16 cellular contexts compared by ENCODE assay signal in genomic region chr6:127180421-127180820, GRCh38.
A peak's percentile ranks its signal among the peaks of the same experiment; 100 is the strongest.
DNase-seq lines count a peak whose midpoint lies in the region; ATAC-seq lines count a peak whose summit lies in the region.
"Had no signal": no experiment of that assay in that cellular context is flagged by ENCODE, and none has a peak within 500 bp of the region (broad histone marks: within the 10 kb centered on the region; RNA-seq: fewer than 3 reads in every experiment).

No MANE protein-coding gene starts in this region.

- no peak overlapping the region for H3K4me3 Mint-ChIP-seq in activated naive CD4-positive, alpha-beta T cell treated with anti-CD3 and anti-CD28 coated beads, Interleukin-2, amount 50 U/mL, for 24 hours

- no peaks in the 10 kb centered on the region for H3K36me3 Mint-ChIP-seq in activated naive CD4-positive, alpha-beta T cell treated with anti-CD3 and anti-CD28 coated beads, Interleukin-2, amount 50 U/mL, for 24 hours
- no peaks in the 10 kb centered on the region for H3K36me3 Mint-ChIP-seq in activated naive CD4-positive, alpha-beta T cell treated with anti-CD3 and anti-CD28 coated beads, Interleukin-2, amount 50 U/mL, for 72 hours
- H3K36me3 Mint-ChIP-seq: CD4-positive, CD25-positive, alpha-beta regulatory T cell had no signal

- H3K9me3 ChIP-seq in SJCRH30 (replicated peaks) = no peaks in the 10 kb centered on the region
- H3K9me3 ChIP-seq: HAP-1 had no signal

- no peak for ATAC-seq in activated naive CD4-positive, alpha-beta T cell treated with anti-CD3 and anti-CD28 coated beads, Interleukin-2, amount 50 U/mL, for 72 hours

- H3K27me3 Mint-ChIP-seq in activated naive CD4-positive, alpha-beta T cell treated with anti-CD3 and anti-CD28 coated beads, Interleukin-2, amount 50 U/mL, for 24 hours = peaks cover 17% of the 10 kb centered on the region
- H3K27me3 Mint-ChIP-seq: CD4-positive, CD25-positive, alpha-beta regulatory T cell had no signal

- DNase-seq in activated naive CD4-positive, alpha-beta T cell treated with anti-CD3 and anti-CD28 coated beads, Interleukin-2, amount 50 U/mL, for 72 hours (ENCODE audit: low spot score in 2 of 2) = no peak
- peak; percentile 94 for DNase-seq in amniotic epithelial cell (ENCODE audit: low read depth)
- DNase-seq in iris pigment epithelial cell (ENCODE audit: low read depth) = peak; percentile 41
- DNase-seq in NCI-H69 (lab: John Stamatoyannopoulos, UW) = no peak
- DNase-seq in SJCRH30 = no peak
- no peak for DNase-seq in NCI-H1048 (lab: John Stamatoyannopoulos, UW)
- DNase-seq: Calu3; CD4-positive, CD25-positive, alpha-beta regulatory T cell; DMS 273 treated with DMSO at 0.1 percent for 48 hours; DMS79; GDM1; IMR-90 had no signal

- peak overlapping the region; percentile 38 for H3K27ac Mint-ChIP-seq in activated naive CD4-positive, alpha-beta T cell treated with anti-CD3 and anti-CD28 coated beads, Interleukin-2, amount 50 U/mL, for 24 hours
- no peak overlapping the region for H3K27ac Mint-ChIP-seq in activated naive CD4-positive, alpha-beta T cell treated with anti-CD3 and anti-CD28 coated beads, Interleukin-2, amount 50 U/mL, for 72 hours
- H3K27ac Mint-ChIP-seq: CD4-positive, CD25-positive, alpha-beta regulatory T cell had no signal

- H3K9me3 Mint-ChIP-seq in activated naive CD4-positive, alpha-beta T cell treated with anti-CD3 and anti-CD28 coated beads, Interleukin-2, amount 50 U/mL, for 24 hours = no peaks in the 10 kb centered on the region
- H3K9me3 Mint-ChIP-seq in activated naive CD4-positive, alpha-beta T cell treated with anti-CD3 and anti-CD28 coated beads, Interleukin-2, amount 50 U/mL, for 72 hours = no peaks in the 10 kb centered on the region

- no peaks in the 10 kb centered on the region for H3K4me1 Mint-ChIP-seq in activated naive CD4-positive, alpha-beta T cell treated with anti-CD3 and anti-CD28 coated beads, Interleukin-2, amount 50 U/mL, for 24 hours
- H3K4me1 Mint-ChIP-seq: CD4-positive, CD25-positive, alpha-beta regulatory T cell had no signal

- no peaks in the 10 kb centered on the region for H3K36me3 ChIP-seq in SJCRH30
- H3K36me3 ChIP-seq: BLaER1 treated with 17β-estradiol and CSF1 and Interleukin-3, amounts not matched to agents 10 nM and 100 nM; HAP-1 had no signal

- H3K27ac ChIP-seq in SJCRH30 = no peak overlapping the region
- H3K27ac ChIP-seq: 22Rv1; BLaER1 treated with 17β-estradiol and CSF1 and Interleukin-3, amounts not matched to agents 10 nM and 100 nM had no signal

- H3K27me3 ChIP-seq in SJCRH30 = no peaks in the 10 kb centered on the region
- H3K27me3 ChIP-seq: BLaER1 treated with 17β-estradiol and CSF1 and Interleukin-3, amounts not matched to agents 10 nM and 100 nM had no signal

- no peaks in the 10 kb centered on the region for H3K4me1 ChIP-seq in SJCRH30
- H3K4me1 ChIP-seq: HAP-1 had no signal

- no peak overlapping the region for H3K4me3 ChIP-seq in SJCRH30
- H3K4me3 ChIP-seq: BLaER1 treated with 17β-estradiol and CSF1 and Interleukin-3, amounts not matched to agents 10 nM and 100 nM; HAP-1 had no signal

Comparison
In these comparisons a context has a peak if more than half of its experiments do, and no peak if none do; other contexts are left out.
1. DNase-seq: peak in amniotic epithelial cell (single experiment) and iris pigment epithelial cell (single experiment); none in activated naive CD4-positive, alpha-beta T cell treated with anti-CD3 and anti-CD28 coated beads, Interleukin-2, amount 50 U/mL, for 72 hours (0 of 2), NCI-H69 (single experiment), SJCRH30 (0 of 2) and NCI-H1048 (single experiment).